22 cellular contexts compared by ENCODE assay signal in genomic region chr2:197249771-197250397, GRCh38.
DNase-seq lines count a peak whose midpoint lies in the region; ATAC-seq, FAIRE-seq and TF ChIP-seq lines count a peak whose summit lies in the region.
"Had no signal": no experiment of that assay in that cellular context is flagged by ENCODE, and none has a peak within 500 bp of the region (broad histone marks: within the 10 kb centered on the region; RNA-seq: fewer than 3 reads in every experiment).

No MANE protein-coding gene starts in this region.

- peak overlapping the region; percentile 92 for H3K27ac Mint-ChIP-seq in activated naive CD8-positive, alpha-beta T cell treated with anti-CD3 and anti-CD28 coated beads for 36 hours
- H3K27ac Mint-ChIP-seq in natural killer cell = peak overlapping the region; percentile 96 to 99
- H3K27ac Mint-ChIP-seq: endodermal cell had no signal

- TF ChIP-seq CTCF in natural killer cell (IDR thresholded peaks at IDR 0.05) = no peak

- H3K4me3 Mint-ChIP-seq in activated naive CD8-positive, alpha-beta T cell treated with anti-CD3 and anti-CD28 coated beads for 36 hours = peak overlapping the region; percentile 64
- peak overlapping the region; percentile 79 for H3K4me3 Mint-ChIP-seq in natural killer cell
- H3K4me3 Mint-ChIP-seq: endodermal cell had no signal

- peaks cover 47% of the 10 kb centered on the region for H3K36me3 Mint-ChIP-seq in activated naive CD8-positive, alpha-beta T cell treated with anti-CD3 and anti-CD28 coated beads for 36 hours
- H3K36me3 Mint-ChIP-seq in natural killer cell = no peaks in the 10 kb centered on the region

- H3K27me3 Mint-ChIP-seq in activated naive CD8-positive, alpha-beta T cell treated with anti-CD3 and anti-CD28 coated beads for 36 hours = no peaks in the 10 kb centered on the region
- no peaks in the 10 kb centered on the region for H3K27me3 Mint-ChIP-seq in natural killer cell (ENCODE audit: low read depth in 2 of 2)

- no peak for DNase-seq in activated CD4-positive, CD25-positive, alpha-beta regulatory T cell (lab: John Stamatoyannopoulos, UW)
- DNase-seq in GM19239 (ENCODE audit: insufficient read length, low spot score) (no peak), natural killer cell (no peak), D341Med (ENCODE audit: low spot score) (no peak), hypothalamus (lab: John Stamatoyannopoulos, UW) (no peak)
- DNase-seq in activated naive CD8-positive, alpha-beta T cell treated with anti-CD3 and anti-CD28 coated beads for 36 hours = no peak
- DNase-seq: amniotic stem cell; central memory CD4-positive, alpha-beta T cell; DND-41; endodermal cell; left colon; NCI-H1105 treated with DMSO at 0.1 percent for 48 hours; NCI-H2171; NCI-H774; PC-3; SJCRH30; stimulated activated naive CD4-positive, alpha-beta T cell treated with Interleukin-2 at 50 U/mL for 16 hours; upper lobe of left lung had no signal

- intact Hi-C loops in natural killer cell (cut with micrococcal nuclease) = no loop called here

- FAIRE-seq in GM19239 (lab: Jason Lieb, UNC) = peak; percentile 8
- FAIRE-seq: A549, TTC549 had no signal

- H3K4me1 Mint-ChIP-seq in activated naive CD8-positive, alpha-beta T cell treated with anti-CD3 and anti-CD28 coated beads for 36 hours = peaks cover 75% of the 10 kb centered on the region
- H3K4me1 Mint-ChIP-seq in natural killer cell = peaks cover 71 to 79% of the 10 kb centered on the region in 2 donors
- H3K4me1 Mint-ChIP-seq: endodermal cell had no signal

- peaks cover 3% of the 10 kb centered on the region for H3K9me3 Mint-ChIP-seq in activated naive CD8-positive, alpha-beta T cell treated with anti-CD3 and anti-CD28 coated beads for 36 hours
- H3K9me3 Mint-ChIP-seq in natural killer cell = no peaks in the 10 kb centered on the region
- H3K9me3 Mint-ChIP-seq: endodermal cell had no signal

- peak; percentile 50 to 51 for ATAC-seq in activated CD4-positive, CD25-positive, alpha-beta regulatory T cell treated with anti-CD3 and anti-CD28 coated beads, Interleukin-2, amount 50 U/mL, for 24 hours
- ATAC-seq in natural killer cell (no peak), GM21367 (IDR thresholded peaks at IDR 0.05; ENCODE audit: unreplicated experiment) (no peak)
- ATAC-seq: A549, left colon, PC-3 had no signal

Comparison
In these comparisons a context has a peak if more than half of its experiments do, and no peak if none do; other contexts are left out.
1. ATAC-seq: peak in activated CD4-positive, CD25-positive, alpha-beta regulatory T cell treated with anti-CD3 and anti-CD28 coated beads, Interleukin-2, amount 50 U/mL, for 24 hours (2 of 2); none in natural killer cell (0 of 3) and GM21367 (single experiment).